Comparison of ENCODE assay signal across 14 cellular contexts in the genomic region with DNA sequence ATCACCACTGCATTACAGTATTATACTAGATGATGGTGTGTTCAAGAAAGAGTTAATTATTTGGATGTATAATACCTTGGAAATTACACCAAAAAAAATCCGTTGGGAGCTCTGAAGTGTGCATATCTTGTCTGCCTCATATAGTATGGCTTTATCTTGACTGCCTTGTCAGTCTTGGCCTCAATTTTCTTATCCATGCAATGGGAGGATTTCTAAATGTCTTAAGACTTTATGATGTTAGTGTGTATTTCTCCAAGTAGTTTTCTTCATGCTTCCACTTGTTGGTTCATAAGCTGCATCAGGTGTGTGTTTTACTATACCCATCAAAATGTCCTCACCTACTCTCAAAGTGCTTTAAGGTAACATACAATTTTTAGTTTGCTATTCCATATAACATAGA.
"Had no signal": no experiment of that assay in that cellular context is flagged by ENCODE, and none has a peak within 500 bp of the region (broad histone marks: within the 10 kb centered on the region; RNA-seq: fewer than 3 reads in every experiment).

No MANE protein-coding gene starts in this region.

- H3K36me3 ChIP-seq: esophagus muscularis mucosa, pancreas had no signal

- ATAC-seq: activated CD8-positive, alpha-beta T cell treated with anti-CD3 and anti-CD28 coated beads for 36 hours; activated T-helper 17 cell treated with anti-CD3 and anti-CD28 coated beads, Interleukin-2, amount 50 U/mL, for 72 hours; natural killer cell had no signal

- H3K27ac ChIP-seq: esophagus muscularis mucosa had no signal

- H3K4me3 Mint-ChIP-seq: activated CD4-positive, alpha-beta T cell treated with anti-CD3 and anti-CD28 coated beads, Interleukin-2, amount 10 ng/mL, durations not matched to agents 24 days and 14 days; activated CD8-positive, alpha-beta T cell treated with anti-CD3 and anti-CD28 coated beads for 36 hours; activated naive CD8-positive, alpha-beta T cell treated with anti-CD3 and anti-CD28 coated beads for 36 hours; activated T-helper 17 cell treated with anti-CD3 and anti-CD28 coated beads, Interleukin-2, amount 50 U/mL, for 72 hours; natural killer cell; stimulated activated naive CD8-positive, alpha-beta T cell treated with anti-CD3 and anti-CD28 coated beads, Interleukin-15, Interleukin-2, amounts not matched to agents 100 ng/mL and 50 ng/mL, for 24 hours had no signal

- H3K4me1 Mint-ChIP-seq: activated naive CD8-positive, alpha-beta T cell treated with anti-CD3 and anti-CD28 coated beads for 36 hours; activated T-helper 17 cell treated with anti-CD3 and anti-CD28 coated beads, Interleukin-2, amount 50 U/mL, for 72 hours had no signal

- H3K4me3 ChIP-seq: esophagus muscularis mucosa, pancreas had no signal

- H3K9me3 ChIP-seq: esophagus muscularis mucosa, pancreas had no signal

- H3K9me3 Mint-ChIP-seq: activated CD4-positive, alpha-beta T cell treated with anti-CD3 and anti-CD28 coated beads, Interleukin-2, amount 10 ng/mL, durations not matched to agents 24 days and 14 days; activated CD8-positive, alpha-beta T cell treated with anti-CD3 and anti-CD28 coated beads for 36 hours; activated naive CD8-positive, alpha-beta T cell treated with anti-CD3 and anti-CD28 coated beads for 36 hours; activated T-helper 17 cell treated with anti-CD3 and anti-CD28 coated beads, Interleukin-2, amount 50 U/mL, for 72 hours; natural killer cell; stimulated activated naive CD8-positive, alpha-beta T cell treated with anti-CD3 and anti-CD28 coated beads, Interleukin-15, Interleukin-2, amounts not matched to agents 100 ng/mL and 50 ng/mL, for 24 hours had no signal

- H3K27me3 Mint-ChIP-seq: activated naive CD8-positive, alpha-beta T cell treated with anti-CD3 and anti-CD28 coated beads for 36 hours had no signal

- DNase-seq: activated CD4-positive, alpha-beta T cell treated with anti-CD3 and anti-CD28 coated beads, Interleukin-2, amount 10 ng/mL, durations not matched to agents 24 days and 14 days; activated CD8-positive, alpha-beta T cell treated with anti-CD3 and anti-CD28 coated beads for 36 hours; activated naive CD4-positive, alpha-beta T cell; activated naive CD8-positive, alpha-beta T cell treated with anti-CD3 and anti-CD28 coated beads for 36 hours; activated T-cell treated with anti-CD3 and anti-CD28 coated beads, Interleukin-2, amount 50 U/mL, for 1 hour; amniotic stem cell; dermis blood vessel endothelial cell; effector memory CD4-positive, alpha-beta T cell; natural killer cell; pancreas; T1000 had no signal

- H3K27me3 ChIP-seq: esophagus muscularis mucosa, pancreas had no signal

- H3K27ac Mint-ChIP-seq: activated CD4-positive, alpha-beta T cell treated with anti-CD3 and anti-CD28 coated beads, Interleukin-2, amount 10 ng/mL, durations not matched to agents 24 days and 14 days; activated CD8-positive, alpha-beta T cell treated with anti-CD3 and anti-CD28 coated beads for 36 hours; activated naive CD8-positive, alpha-beta T cell treated with anti-CD3 and anti-CD28 coated beads for 36 hours; activated T-helper 17 cell treated with anti-CD3 and anti-CD28 coated beads, Interleukin-2, amount 50 U/mL, for 72 hours; natural killer cell; stimulated activated naive CD8-positive, alpha-beta T cell treated with anti-CD3 and anti-CD28 coated beads, Interleukin-15, Interleukin-2, amounts not matched to agents 100 ng/mL and 50 ng/mL, for 24 hours had no signal

- H3K36me3 Mint-ChIP-seq: activated naive CD8-positive, alpha-beta T cell treated with anti-CD3 and anti-CD28 coated beads for 36 hours; natural killer cell had no signal
